ENCODE assay signal across 2 cellular contexts in genomic region chr3:139283301-139283700, GRCh38.
TF ChIP-seq lines count a peak whose summit lies in the region.

No MANE protein-coding gene starts in this region.

TF ChIP-seq in HCT116, 20 proteins besides CTCF, POLR2A, EP300 and RAD21:
- no peak for TF ChIP-seq EZH2 (IDR thresholded peaks at IDR 0.05)

TF ChIP-seq in IMR-90, 13 proteins besides CTCF, POLR2A, EP300 and RAD21:
- TF ChIP-seq RCOR1 (IDR thresholded peaks at IDR 0.05; ENCODE audit: insufficient replicate concordance, low read length) (no peak), CEBPB (IDR thresholded peaks at IDR 0.05; ENCODE audit: low read depth, low read length) (no peak), CHD1 (IDR thresholded peaks at IDR 0.05; ENCODE audit: low read depth, low read length) (no peak), FOS (IDR thresholded peaks at IDR 0.05; ENCODE audit: low read depth, low read length) (no peak), MAZ (IDR thresholded peaks at IDR 0.05; ENCODE audit: borderline replicate concordance, low read depth, low read length) (no peak)
